ENCODE assay signal across 14 cellular contexts in the genomic region with DNA sequence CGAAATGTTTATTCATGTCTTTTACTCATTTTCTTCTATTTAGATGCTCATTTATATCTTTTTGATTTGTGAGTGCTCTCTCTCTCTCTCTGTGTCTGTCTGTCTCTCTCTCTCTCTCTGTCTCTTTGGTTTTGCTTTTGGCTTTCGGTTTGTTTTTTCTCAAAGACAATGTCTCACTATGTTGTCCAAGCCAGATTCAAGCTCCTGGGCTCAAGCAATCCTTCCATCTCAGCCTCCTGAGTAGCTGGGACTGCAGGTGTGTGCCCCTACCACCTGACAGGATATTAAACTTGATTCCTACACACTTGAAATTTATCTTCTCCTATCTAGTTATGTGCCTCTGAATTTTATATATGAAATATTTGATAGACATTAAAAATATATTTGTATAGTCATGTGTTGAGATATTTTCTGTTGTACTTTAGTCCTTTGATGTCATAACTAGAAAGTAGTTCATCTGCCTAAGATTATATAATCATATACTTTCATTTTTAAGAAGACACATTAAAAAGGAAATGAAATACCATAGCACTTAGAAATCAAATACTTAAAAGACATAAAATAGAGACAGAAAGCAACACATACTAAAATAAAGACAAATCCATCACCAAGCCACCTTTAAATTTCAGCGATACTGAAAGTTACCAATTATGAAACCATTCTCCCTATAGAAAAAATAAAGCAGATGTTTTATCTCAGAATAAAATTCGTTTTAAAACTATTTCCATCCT.
A peak's percentile ranks its signal among the peaks of the same experiment; 100 is the strongest.
DNase-seq lines count a peak whose midpoint lies in the region; ATAC-seq and FAIRE-seq lines count a peak whose summit lies in the region.
"Had no signal": no experiment of that assay in that cellular context is flagged by ENCODE, and none has a peak within 500 bp of the region (broad histone marks: within the 10 kb centered on the region; RNA-seq: fewer than 3 reads in every experiment).

No MANE protein-coding gene starts in this region.

- ATAC-seq in activated CD4-positive, alpha-beta T cell treated with anti-CD3 and anti-CD28 coated beads for 36 hours, result peak; percentile 45
- ATAC-seq in memory B cell (ENCODE audit: low read depth) (no peak), left ventricle myocardium superior (no peak), GM18909 (IDR thresholded peaks at IDR 0.05; ENCODE audit: poor library complexity, unreplicated experiment) (no peak)

- no peaks in the 10 kb centered on the region for H3K27me3 Mint-ChIP-seq in activated CD4-positive, alpha-beta T cell treated with anti-CD3 and anti-CD28 coated beads for 36 hours
- no peaks in the 10 kb centered on the region for H3K27me3 Mint-ChIP-seq in memory B cell
- H3K27me3 Mint-ChIP-seq: activated CD4-positive, alpha-beta memory T cell treated with anti-CD3 and anti-CD28 coated beads for 36 hours had no signal

- peaks cover 55% of the 10 kb centered on the region for H3K4me1 Mint-ChIP-seq in activated CD4-positive, alpha-beta T cell treated with anti-CD3 and anti-CD28 coated beads for 36 hours
- H3K4me1 Mint-ChIP-seq in memory B cell, result peaks cover 52% of the 10 kb centered on the region

- POLR2A ChIA-PET in activated CD4-positive, alpha-beta T cell treated with anti-CD3 and anti-CD28 coated beads for 36 hours (lab: Charles Lee), result no interaction called here

- DNase-seq in activated CD4-positive, alpha-beta T cell treated with anti-CD3 and anti-CD28 coated beads for 36 hours, result no peak
- DNase-seq in activated CD4-positive, alpha-beta T cell treated with anti-CD3 and anti-CD28 coated beads, Interleukin-2, amount 50 U/mL, for 1 hour, result no peak
- DNase-seq in GM19239 (ENCODE audit: insufficient read length, low spot score) (no peak), RPMI8226 (peak; percentile 67), memory B cell (ENCODE audit: low spot score in 2 of 2) (no peak), left ventricle myocardium superior (no peak), substantia nigra (lab: John Stamatoyannopoulos, UW) (no peak)
- DNase-seq: activated CD4-positive, alpha-beta memory T cell treated with anti-CD3 and anti-CD28 coated beads for 36 hours; activated naive CD4-positive, alpha-beta T cell treated with anti-CD3 and anti-CD28 coated beads, Interleukin-2, amount 50 U/mL, for 16 hours; NCI-H2029; NCI-H526 treated with DMSO at 0.1 percent for 48 hours had no signal

- no peak overlapping the region for H3K27ac ChIP-seq in substantia nigra (ENCODE audit: low read depth, low read length, poor library complexity, severe bottlenecking)
- H3K27ac ChIP-seq: suprapubic skin had no signal

- CTCF ChIA-PET in activated CD4-positive, alpha-beta T cell treated with anti-CD3 and anti-CD28 coated beads for 36 hours (lab: Charles Lee), result no interaction called here

- FAIRE-seq in GM19239 (lab: Jason Lieb, UNC), result peak; percentile 92

- no peaks in the 10 kb centered on the region for H3K36me3 Mint-ChIP-seq in activated CD4-positive, alpha-beta T cell treated with anti-CD3 and anti-CD28 coated beads for 36 hours (ENCODE audit: low read depth)
- peaks cover 1% of the 10 kb centered on the region for H3K36me3 Mint-ChIP-seq in memory B cell
- H3K36me3 Mint-ChIP-seq: activated CD4-positive, alpha-beta memory T cell treated with anti-CD3 and anti-CD28 coated beads for 36 hours had no signal

- no peak overlapping the region for H3K4me3 Mint-ChIP-seq in activated CD4-positive, alpha-beta T cell treated with anti-CD3 and anti-CD28 coated beads for 36 hours
- H3K4me3 Mint-ChIP-seq in memory B cell, result peak overlapping the region; percentile 24
- H3K4me3 Mint-ChIP-seq: activated CD4-positive, alpha-beta memory T cell treated with anti-CD3 and anti-CD28 coated beads for 36 hours had no signal

- peak overlapping the region; percentile 62 for H3K27ac Mint-ChIP-seq in activated CD4-positive, alpha-beta T cell treated with anti-CD3 and anti-CD28 coated beads for 36 hours
- peak overlapping the region; percentile 7 for H3K27ac Mint-ChIP-seq in memory B cell
- H3K27ac Mint-ChIP-seq: activated CD4-positive, alpha-beta memory T cell treated with anti-CD3 and anti-CD28 coated beads for 36 hours; progenitor cell of endocrine pancreas had no signal

- H3K9me3 Mint-ChIP-seq in activated CD4-positive, alpha-beta T cell treated with anti-CD3 and anti-CD28 coated beads for 36 hours (ENCODE audit: low read depth), result no peaks in the 10 kb centered on the region
- no peaks in the 10 kb centered on the region for H3K9me3 Mint-ChIP-seq in memory B cell
- H3K9me3 Mint-ChIP-seq: activated CD4-positive, alpha-beta memory T cell treated with anti-CD3 and anti-CD28 coated beads for 36 hours had no signal

- intact Hi-C loops in activated CD4-positive, alpha-beta T cell treated with anti-CD3 and anti-CD28 coated beads for 36 hours (cut with DNase I, micrococcal nuclease), result loop anchor here in 1 of 2 experiments (5.0 kb wide), 1 partner anchor 52 kb away; no protein-coding TSS in a partner anchor
- intact Hi-C loops in left ventricle myocardium superior (cut with micrococcal nuclease), result no loop called here
